Comparison of ENCODE assay signal across 8 cellular contexts in the genomic region with DNA sequence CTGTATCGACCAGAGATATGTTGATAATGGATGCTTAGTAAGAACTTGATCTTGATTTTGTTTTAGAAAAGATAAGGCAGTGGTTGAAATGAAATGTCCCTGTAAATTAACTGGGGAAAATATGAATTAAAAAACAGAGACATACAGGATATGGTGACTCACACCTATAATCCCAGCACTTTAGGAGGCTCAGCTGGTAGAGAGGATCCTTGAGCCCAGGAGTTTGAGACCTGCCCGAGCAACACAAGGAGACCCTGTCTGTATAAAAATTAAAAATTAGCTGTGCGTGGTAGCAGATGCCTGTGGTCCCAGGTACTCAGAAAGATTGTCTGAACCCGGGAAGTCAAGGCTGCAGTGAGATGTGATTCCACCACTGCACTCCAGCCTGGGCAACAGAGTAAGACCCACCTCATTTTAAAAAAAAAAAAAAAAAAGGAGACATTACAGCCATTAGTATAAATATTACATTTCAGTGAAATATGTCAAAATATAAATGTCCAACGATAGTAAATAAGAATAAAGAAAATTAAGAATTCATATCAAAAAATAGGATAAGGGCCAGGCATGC. TPM values are rescaled to one million over a fixed set of nuclear protein-coding genes. Genes with fewer than 3 reads are reported as not detected.
DNase-seq lines count a peak whose midpoint lies in the region; ATAC-seq and TF ChIP-seq lines count a peak whose summit lies in the region.

No MANE protein-coding gene starts in this region.

- CTCF ChIA-PET in Caco-2 (lab: Charles Lee) = no interaction called here

- H3K9me3 ChIP-seq in Caco-2 = no peaks in the 10 kb centered on the region
- no peaks in the 10 kb centered on the region for H3K9me3 ChIP-seq in OCI-LY3 (ENCODE audit: insufficient read depth, low read length)
- no peaks in the 10 kb centered on the region for H3K9me3 ChIP-seq in osteoblast (ENCODE audit: low read depth, low read length)

- H3K4me3 ChIP-seq in Caco-2 (ENCODE audit: low read depth, low read length) = no peak overlapping the region
- H3K4me3 ChIP-seq in OCI-LY3 (ENCODE audit: low read length) = peak overlapping the region; percentile 10; the same call in 1 of the 2 replicates
- peak overlapping the region; percentile 54 for H3K4me3 ChIP-seq in osteoblast (ENCODE audit: insufficient read depth, low read length)

- POLR2A ChIA-PET in Caco-2 (lab: Charles Lee) = no interaction called here

- no TSS peak for BruUV-seq in Caco-2 (replicated peaks; lab: Mats Ljungman, UMichigan)

- ATAC-seq in HG02973 (IDR thresholded peaks at IDR 0.05; ENCODE audit: unreplicated experiment) = no peak

- H3K27ac Mint-ChIP-seq in Caco-2 (ENCODE audit: unreplicated experiment) = peak overlapping the region; percentile 26
- peak overlapping the region; percentile 99 for H3K27ac Mint-ChIP-seq in dendritic cell treated with granulocyte-macrophage colony-stimulating factor and Interleukin-4, amounts not matched to agents 40 ng/mL and 50 ng/mL, for 4 days

- H3K27ac ChIP-seq in OCI-LY3 (ENCODE audit: low read length) (no peak overlapping the region), osteoblast (ENCODE audit: low read depth, low read length) (peak overlapping the region; percentile 81)

- H3K4me2 ChIP-seq in OCI-LY3 (ENCODE audit: low read length) = peak overlapping the region; percentile 45
- peak overlapping the region; percentile 81 for H3K4me2 ChIP-seq in osteoblast (ENCODE audit: insufficient read depth, low read length)

- H3K36me3 Mint-ChIP-seq in Caco-2 (ENCODE audit: insufficient read depth, unreplicated experiment) = peaks cover 26% of the 10 kb centered on the region
- peaks cover 58% of the 10 kb centered on the region for H3K36me3 Mint-ChIP-seq in dendritic cell treated with granulocyte-macrophage colony-stimulating factor and Interleukin-4, amounts not matched to agents 40 ng/mL and 50 ng/mL, for 4 days (ENCODE audit: low read depth)

- H3K4me1 ChIP-seq in Caco-2 = peaks cover 34% of the 10 kb centered on the region
- peaks cover 44% of the 10 kb centered on the region for H3K4me1 ChIP-seq in OCI-LY3 (ENCODE audit: low read length)
- peaks cover 33% of the 10 kb centered on the region for H3K4me1 ChIP-seq in osteoblast (ENCODE audit: insufficient read depth, low read length)

- DNase-seq in Caco-2 (no peak), osteoblast (ENCODE audit: insufficient read length, low spot score, missing footprints) (peak; percentile 74), NCI-H1417 treated with DMSO at 0.1 percent for 48 hours (lab: John Stamatoyannopoulos, UW) (no peak), NCI-H1105 (lab: John Stamatoyannopoulos, UW) (no peak)
- DNase-seq in activated CD4-positive, CD25-positive, alpha-beta regulatory T cell (lab: John Stamatoyannopoulos, UW) = no peak

- peaks cover 31% of the 10 kb centered on the region for H3K4me1 Mint-ChIP-seq in Caco-2 (ENCODE audit: low read depth, unreplicated experiment)
- peaks cover 43% of the 10 kb centered on the region for H3K4me1 Mint-ChIP-seq in dendritic cell treated with granulocyte-macrophage colony-stimulating factor and Interleukin-4, amounts not matched to agents 40 ng/mL and 50 ng/mL, for 4 days (ENCODE audit: low read depth)

- H3K9ac ChIP-seq in OCI-LY3 (ENCODE audit: low read length) = no peak overlapping the region

- peaks cover 10% of the 10 kb centered on the region for H3K9me3 Mint-ChIP-seq in Caco-2 (ENCODE audit: unreplicated experiment)
- H3K9me3 Mint-ChIP-seq in dendritic cell treated with granulocyte-macrophage colony-stimulating factor and Interleukin-4, amounts not matched to agents 40 ng/mL and 50 ng/mL, for 4 days = no peaks in the 10 kb centered on the region

- TF ChIP-seq CTCF in Caco-2 (IDR thresholded peaks at IDR 0.05; ENCODE audit: insufficient read depth in 1 of 2, low read depth in 1 of 2, low read length in 1 of 2, severe bottlenecking in 1 of 2, unreplicated experiment in 1 of 2) = no peak
- no peak for TF ChIP-seq CTCF in OCI-LY3 (IDR thresholded peaks at IDR 0.05; ENCODE audit: low read depth, low read length)
- no peak for TF ChIP-seq CTCF in osteoblast (IDR thresholded peaks at IDR 0.05; ENCODE audit: extremely low read depth, low read depth, low read length)

- no peaks in the 10 kb centered on the region for H3K36me3 ChIP-seq in Caco-2 (ENCODE audit: control insufficient read depth, insufficient read depth, low read length)
- H3K36me3 ChIP-seq in OCI-LY3 (replicated peaks; ENCODE audit: low read depth, low read length) = peaks cover 21% of the 10 kb centered on the region
- H3K36me3 ChIP-seq in osteoblast (ENCODE audit: insufficient read depth, low read length) = no peaks in the 10 kb centered on the region

- no peaks in the 10 kb centered on the region for H3K27me3 Mint-ChIP-seq in Caco-2 (ENCODE audit: insufficient read depth, unreplicated experiment)
- H3K27me3 Mint-ChIP-seq in dendritic cell treated with granulocyte-macrophage colony-stimulating factor and Interleukin-4, amounts not matched to agents 40 ng/mL and 50 ng/mL, for 4 days = no peaks in the 10 kb centered on the region

- H4K20me1 ChIP-seq in OCI-LY3 (ENCODE audit: insufficient read depth, low read length) (peaks cover 87% of the 10 kb centered on the region), osteoblast (ENCODE audit: insufficient read depth, low read length) (peaks cover 65% of the 10 kb centered on the region)

- H3K79me2 ChIP-seq in OCI-LY3 (ENCODE audit: low read length) = peaks cover 96% of the 10 kb centered on the region
- peaks cover 96% of the 10 kb centered on the region for H3K79me2 ChIP-seq in osteoblast (ENCODE audit: insufficient read depth, low read length)

- H2AFZ ChIP-seq in OCI-LY3 (ENCODE audit: low read depth, low read length) (no peak overlapping the region), osteoblast (ENCODE audit: low read length) (no peak overlapping the region)

- intact Hi-C loops in Caco-2 (cut with micrococcal nuclease; ENCODE audit: unreplicated experiment) = loop anchor here (10.0 kb wide), 1 partner anchor 750 kb away; no protein-coding TSS in a partner anchor
- intact Hi-C loops in dendritic cell treated with granulocyte-macrophage colony-stimulating factor and Interleukin-4, amounts not matched to agents 40 ng/mL and 50 ng/mL, for 4 days (cut with micrococcal nuclease) = loop anchor here (2.0 kb wide), 1 partner anchor 22 kb away; no protein-coding TSS in a partner anchor

- H3K27me3 ChIP-seq in Caco-2 (replicated peaks; ENCODE audit: control insufficient read depth, insufficient read depth, low read length) = no peaks in the 10 kb centered on the region
- H3K27me3 ChIP-seq in OCI-LY3 (ENCODE audit: low read depth, low read length) = no peaks in the 10 kb centered on the region
- H3K27me3 ChIP-seq in osteoblast (ENCODE audit: insufficient read depth, low read length) = no peaks in the 10 kb centered on the region

- H3K4me3 Mint-ChIP-seq in Caco-2 (ENCODE audit: unreplicated experiment) = peak overlapping the region; percentile 42
- H3K4me3 Mint-ChIP-seq in dendritic cell treated with granulocyte-macrophage colony-stimulating factor and Interleukin-4, amounts not matched to agents 40 ng/mL and 50 ng/mL, for 4 days = peak overlapping the region; percentile 66

RNA-seq across cellular contexts. Expression of a gene that starts 4.6 kb away (rescaled TPM):
- total RNA-seq in Caco-2 (2022) (321 and 331 TPM in 2 replicates), osteoblast (313 and 324 TPM in 2 replicates)
